ENCODE assay signal across 31 cellular contexts in genomic region chr17:30210901-30211300, GRCh38. TPM values are rescaled to one million over a fixed set of nuclear protein-coding genes. Genes with fewer than 3 reads are reported as not detected.
"Had no signal": no experiment of that assay in that cellular context is flagged by ENCODE, and none has a peak within 500 bp of the region (broad histone marks: within the 10 kb centered on the region; RNA-seq: fewer than 3 reads in every experiment).

No MANE protein-coding gene starts in this region.

- H3K4me3 ChIP-seq: ascending aorta, breast epithelium, cardiac muscle cell, esophagus muscularis mucosa, gastrocnemius medialis had no signal

- H3K9me3 Mint-ChIP-seq: activated CD4-positive, alpha-beta memory T cell treated with anti-CD3 and anti-CD28 coated beads, Interleukin-2, amount 10 ng/mL, durations not matched to agents 7 days and 5 days; activated CD4-positive, alpha-beta T cell treated with anti-CD3 and anti-CD28 coated beads, Interleukin-2, amount 10 ng/mL, durations not matched to agents 7 days and 5 days; activated naive CD4-positive, alpha-beta T cell treated with anti-CD3 and anti-CD28 coated beads, Interleukin-2, amount 10 ng/mL, durations not matched to agents 7 days and 5 days; activated naive CD4-positive, alpha-beta T cell treated with anti-CD3 and anti-CD28 coated beads, Interleukin-2, amount 50 U/mL, for 72 hours; activated naive CD8-positive, alpha-beta T cell treated with anti-CD3 and anti-CD28 coated beads, Interleukin-2, amount 10 ng/mL, durations not matched to agents 7 days and 5 days; activated T-cell treated with anti-CD3 and anti-CD28 coated beads, Interleukin-2, amount 50 U/mL, for 24 hours; activated T-cell treated with anti-CD3 and anti-CD28 coated beads, Interleukin-2, amount 50 U/mL, for 72 hours; effector memory CD8-positive, alpha-beta T cell had no signal

- H3K27ac ChIP-seq: ascending aorta, breast epithelium, cardiac muscle cell, esophagus muscularis mucosa, foreskin keratinocyte, gastrocnemius medialis had no signal

- H3K4me3 Mint-ChIP-seq: activated CD4-positive, alpha-beta memory T cell treated with anti-CD3 and anti-CD28 coated beads, Interleukin-2, amount 10 ng/mL, durations not matched to agents 7 days and 5 days; activated CD4-positive, alpha-beta T cell treated with anti-CD3 and anti-CD28 coated beads, Interleukin-2, amount 10 ng/mL, durations not matched to agents 7 days and 5 days; activated naive CD4-positive, alpha-beta T cell treated with anti-CD3 and anti-CD28 coated beads, Interleukin-2, amount 10 ng/mL, durations not matched to agents 7 days and 5 days; activated naive CD8-positive, alpha-beta T cell treated with anti-CD3 and anti-CD28 coated beads, Interleukin-2, amount 10 ng/mL, durations not matched to agents 7 days and 5 days; activated T-cell treated with anti-CD3 and anti-CD28 coated beads, Interleukin-2, amount 50 U/mL, for 24 hours; activated T-cell treated with anti-CD3 and anti-CD28 coated beads, Interleukin-2, amount 50 U/mL, for 72 hours; brain; effector memory CD8-positive, alpha-beta T cell had no signal

- ATAC-seq: activated naive CD4-positive, alpha-beta T cell treated with anti-CD3 and anti-CD28 coated beads, Interleukin-2, amount 50 U/mL, for 72 hours; foreskin keratinocyte; gastrocnemius medialis had no signal

- H3K27me3 ChIP-seq: ascending aorta, breast epithelium, cardiac muscle cell had no signal

- H3K4me1 ChIP-seq: ascending aorta, breast epithelium, esophagus muscularis mucosa, foreskin keratinocyte, gastrocnemius medialis had no signal

- H3K36me3 Mint-ChIP-seq: activated naive CD4-positive, alpha-beta T cell treated with anti-CD3 and anti-CD28 coated beads, Interleukin-2, amount 10 ng/mL, durations not matched to agents 7 days and 5 days; activated naive CD4-positive, alpha-beta T cell treated with anti-CD3 and anti-CD28 coated beads, Interleukin-2, amount 50 U/mL, for 72 hours; activated naive CD8-positive, alpha-beta T cell treated with anti-CD3 and anti-CD28 coated beads, Interleukin-2, amount 10 ng/mL, durations not matched to agents 7 days and 5 days; brain had no signal

- H3K36me3 ChIP-seq: ascending aorta, breast epithelium, cardiac muscle cell, esophagus muscularis mucosa, gastrocnemius medialis had no signal

- DNase-seq: activated CD4-positive, alpha-beta memory T cell treated with anti-CD3 and anti-CD28 coated beads, Interleukin-2, amount 10 ng/mL, durations not matched to agents 7 days and 5 days; activated CD4-positive, alpha-beta T cell treated with anti-CD3 and anti-CD28 coated beads for 4 hours; activated CD4-positive, alpha-beta T cell treated with anti-CD3 and anti-CD28 coated beads, Interleukin-2, amount 10 ng/mL, durations not matched to agents 7 days and 5 days; activated CD4-positive, alpha-beta T cell treated with anti-CD3 and anti-CD28 coated beads, Interleukin-2, amount 50 U/mL, for 4 hours; activated CD4-positive, CD25-positive, alpha-beta regulatory T cell; activated CD4-positive, CD25-positive, alpha-beta regulatory T cell treated with anti-CD3 and anti-CD28 coated beads, Interleukin-2, amount 50 U/mL, for 72 hours; activated CD8-positive, alpha-beta memory T cell treated with anti-CD3 and anti-CD28 coated beads, Interleukin-2, amount 50 U/mL, for 48 hours; activated gamma-delta T cell; activated naive CD4-positive, alpha-beta T cell; activated naive CD4-positive, alpha-beta T cell treated with anti-CD3 and anti-CD28 coated beads, Interleukin-2, amount 10 ng/mL, durations not matched to agents 7 days and 5 days; activated naive CD8-positive, alpha-beta T cell treated with anti-CD3 and anti-CD28 coated beads, Interleukin-2, amount 10 ng/mL, durations not matched to agents 7 days and 5 days; activated T-cell treated with anti-CD3 and anti-CD28 coated beads for 4 hours; activated T-cell treated with anti-CD3 and anti-CD28 coated beads, Interleukin-2, amount 50 U/mL, for 24 hours; central memory CD4-positive, alpha-beta T cell; cortex of kidney; dermis blood vessel endothelial cell; effector CD4-positive, alpha-beta T cell; erythroblast; foreskin keratinocyte; gastrocnemius medialis; glutamatergic neuron; T-helper 1 cell; T-helper 2 cell had no signal

- H3K27ac Mint-ChIP-seq: activated CD4-positive, alpha-beta memory T cell treated with anti-CD3 and anti-CD28 coated beads, Interleukin-2, amount 10 ng/mL, durations not matched to agents 7 days and 5 days; activated CD4-positive, alpha-beta T cell treated with anti-CD3 and anti-CD28 coated beads, Interleukin-2, amount 10 ng/mL, durations not matched to agents 7 days and 5 days; activated naive CD4-positive, alpha-beta T cell treated with anti-CD3 and anti-CD28 coated beads, Interleukin-2, amount 10 ng/mL, durations not matched to agents 7 days and 5 days; activated naive CD4-positive, alpha-beta T cell treated with anti-CD3 and anti-CD28 coated beads, Interleukin-2, amount 50 U/mL, for 72 hours; activated naive CD8-positive, alpha-beta T cell treated with anti-CD3 and anti-CD28 coated beads, Interleukin-2, amount 10 ng/mL, durations not matched to agents 7 days and 5 days; activated T-cell treated with anti-CD3 and anti-CD28 coated beads, Interleukin-2, amount 50 U/mL, for 24 hours; activated T-cell treated with anti-CD3 and anti-CD28 coated beads, Interleukin-2, amount 50 U/mL, for 72 hours; brain had no signal

- H3K9me3 ChIP-seq: ascending aorta, breast epithelium, esophagus muscularis mucosa, gastrocnemius medialis had no signal

- H3K4me1 Mint-ChIP-seq: activated naive CD8-positive, alpha-beta T cell treated with anti-CD3 and anti-CD28 coated beads, Interleukin-2, amount 10 ng/mL, durations not matched to agents 7 days and 5 days; brain had no signal

RNA-seq across cellular contexts. Expression of gene SLC6A4, which starts 24.6 kb away (rescaled TPM):
- total RNA-seq: activated naive CD4-positive, alpha-beta T cell treated with anti-CD3 and anti-CD28 coated beads, Interleukin-2, amount 50 U/mL, for 72 hours; activated naive CD8-positive, alpha-beta T cell treated with anti-CD3 and anti-CD28 coated beads, Interleukin-2, amount 10 ng/mL, durations not matched to agents 7 days and 5 days; foreskin keratinocyte had no signal
- polyA plus RNA-seq: cardiac muscle cell, foreskin keratinocyte had no signal
